ENCODE assay signal across 8 cellular contexts in the genomic region with DNA sequence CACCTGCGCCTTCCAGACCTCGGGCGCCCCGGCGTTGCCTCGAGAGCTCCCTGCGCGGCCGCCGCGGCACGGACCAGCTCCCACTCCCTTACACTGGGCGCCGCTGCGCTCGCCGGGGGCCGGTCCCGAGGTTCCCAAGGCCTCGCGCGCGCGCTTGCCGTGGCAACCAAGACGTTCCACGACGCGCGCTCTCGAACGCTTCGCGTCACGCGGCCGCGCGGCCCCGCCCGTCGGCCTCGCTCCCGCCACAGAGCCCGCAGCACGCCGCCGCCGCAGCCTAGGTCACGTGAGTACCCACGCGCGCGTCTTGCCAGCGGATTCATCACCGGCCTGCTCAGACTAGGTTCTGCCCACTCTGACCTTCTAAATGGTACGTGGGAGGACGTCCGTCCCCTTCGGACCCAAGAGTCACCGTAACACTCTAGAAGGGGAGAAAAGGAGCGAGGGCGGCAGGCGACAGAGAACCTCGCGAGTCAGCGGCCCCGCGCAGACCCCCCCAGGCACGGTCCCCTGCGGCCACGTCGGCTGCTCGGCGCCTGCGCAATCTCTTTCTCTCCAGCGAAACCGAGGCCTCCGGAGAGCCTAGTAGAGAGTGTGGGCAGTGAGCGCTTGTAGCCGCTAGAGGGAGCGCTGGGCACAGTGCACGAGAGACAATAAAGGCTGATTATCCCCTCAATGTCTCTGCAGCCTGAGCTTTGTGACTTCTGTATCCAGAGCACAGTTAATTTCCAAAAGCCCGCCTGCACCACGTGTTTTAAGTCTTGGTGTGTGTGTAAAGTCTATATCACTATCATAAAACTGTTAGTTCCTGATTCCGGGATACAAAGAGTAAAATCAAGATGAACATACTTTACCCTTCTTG. TPM values are rescaled to one million over a fixed set of nuclear protein-coding genes. Genes with fewer than 3 reads are reported as not detected.
A peak's percentile ranks its signal among the peaks of the same experiment; 100 is the strongest.
DNase-seq lines count a peak whose midpoint lies in the region; ATAC-seq and TF ChIP-seq lines count a peak whose summit lies in the region.

A gene with protein sequence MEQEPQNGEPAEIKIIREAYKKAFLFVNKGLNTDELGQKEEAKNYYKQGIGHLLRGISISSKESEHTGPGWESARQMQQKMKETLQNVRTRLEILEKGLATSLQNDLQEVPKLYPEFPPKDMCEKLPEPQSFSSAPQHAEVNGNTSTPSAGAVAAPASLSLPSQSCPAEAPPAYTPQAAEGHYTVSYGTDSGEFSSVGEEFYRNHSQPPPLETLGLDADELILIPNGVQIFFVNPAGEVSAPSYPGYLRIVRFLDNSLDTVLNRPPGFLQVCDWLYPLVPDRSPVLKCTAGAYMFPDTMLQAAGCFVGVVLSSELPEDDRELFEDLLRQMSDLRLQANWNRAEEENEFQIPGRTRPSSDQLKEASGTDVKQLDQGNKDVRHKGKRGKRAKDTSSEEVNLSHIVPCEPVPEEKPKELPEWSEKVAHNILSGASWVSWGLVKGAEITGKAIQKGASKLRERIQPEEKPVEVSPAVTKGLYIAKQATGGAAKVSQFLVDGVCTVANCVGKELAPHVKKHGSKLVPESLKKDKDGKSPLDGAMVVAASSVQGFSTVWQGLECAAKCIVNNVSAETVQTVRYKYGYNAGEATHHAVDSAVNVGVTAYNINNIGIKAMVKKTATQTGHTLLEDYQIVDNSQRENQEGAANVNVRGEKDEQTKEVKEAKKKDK (minus strand): TSS at position 173 of the 862 bp plus-strand sequence. CDS start 10,564 bp downstream, outside the sequence.

- peak; percentile 97 for DNase-seq in CD1c-positive myeloid dendritic cell (ENCODE audit: extremely low spot score)
- peak; percentile 88 for DNase-seq in HK-2 (ENCODE audit: unreplicated experiment)
- DNase-seq in NK-92 treated with Interleukin-12 subunit alpha and Interleukin-12 subunit beta, amount 100 ng/mL, for 24 hours (lab: John Stamatoyannopoulos, UW): peak; percentile 45
- DNase-seq in activated CD8-positive, alpha-beta memory T cell treated with anti-CD3 and anti-CD28 coated beads for 4 hours (ENCODE audit: low read depth in 2 of 2): peak; percentile 72 to 74
- DNase-seq in effector memory CD4-positive, alpha-beta T cell: peak; percentile 67 to 82 (median 76)
- DNase-seq in lung (ENCODE audit: low spot score): peak; percentile 92
- peak; percentile 75 to 84 (median 81) for DNase-seq in stimulated activated CD4-positive, alpha-beta T cell treated with anti-CD3 and anti-CD28 coated beads, TNF-alpha, amount 100 ng/mL, for 24 hours (ENCODE audit: low read depth in 3 of 3)

- no peaks in the 10 kb centered on the region for H3K36me3 ChIP-seq in effector memory CD4-positive, alpha-beta T cell (ENCODE audit: control insufficient read depth, insufficient read depth, low read length)
- no peaks in the 10 kb centered on the region for H3K36me3 ChIP-seq in lung (ENCODE audit: control insufficient read depth in 2 of 2, insufficient read depth in 2 of 2, low read length in 2 of 2)

- peak within 1 kb of the TSS; percentile 91 for H3K27ac ChIP-seq in effector memory CD4-positive, alpha-beta T cell (ENCODE audit: insufficient read depth, low read length, poor library complexity, severe bottlenecking)
- H3K27ac ChIP-seq in lung (ENCODE audit: low read depth in 1 of 2, low read length in 1 of 2): peak within 1 kb of the TSS; percentile 82 to 97

- 0 to 1% methylated on average over 70 to 86 of the region's 86 CpGs for WGBS in lung, 2 donors

- ATAC-seq in GM19455 (IDR thresholded peaks at IDR 0.05; ENCODE audit: unreplicated experiment) (peak; percentile 98), lung (ENCODE audit: insufficient read depth, low FRiP score) (peak; percentile 90)

- H3K27me3 ChIP-seq in effector memory CD4-positive, alpha-beta T cell (replicated peaks; ENCODE audit: control insufficient read depth, insufficient read depth, low read length, poor library complexity, severe bottlenecking): peaks cover 2% of the 10 kb centered on the region
- no peaks in the 10 kb centered on the region for H3K27me3 ChIP-seq in lung (ENCODE audit: control insufficient read depth, insufficient read depth)

- peak; percentile 82 for TF ChIP-seq CTCF in lung (IDR thresholded peaks at IDR 0.05; ENCODE audit: control extremely low read depth, extremely low read depth)

- peaks cover 8% of the 10 kb centered on the region for H3K4me1 ChIP-seq in effector memory CD4-positive, alpha-beta T cell (ENCODE audit: control insufficient read depth, insufficient read depth, low read length, poor library complexity, severe bottlenecking)
- no peaks in the 10 kb centered on the region for H3K4me1 ChIP-seq in lung (ENCODE audit: control insufficient read depth in 2 of 2, insufficient read depth in 2 of 2, low read length in 2 of 2)

- H3K9me3 ChIP-seq in effector memory CD4-positive, alpha-beta T cell (ENCODE audit: control insufficient read depth, low read length): no peaks in the 10 kb centered on the region
- no peaks in the 10 kb centered on the region for H3K9me3 ChIP-seq in lung (ENCODE audit: control insufficient read depth in 2 of 2, insufficient read depth in 1 of 2, low read length in 1 of 2)

- peak within 1 kb of the TSS; percentile 80 for H3K4me3 ChIP-seq in effector memory CD4-positive, alpha-beta T cell (ENCODE audit: insufficient read depth, low read depth, low read length, poor library complexity, severe bottlenecking)
- H3K4me3 ChIP-seq in lung: peak within 1 kb of the TSS; percentile 87

RNA-seq across cellular contexts. Expression of the gene that starts here (rescaled TPM):
- 10 to 100 TPM; 52.9 to 84.7 TPM for total RNA-seq in lung
- polyA plus RNA-seq in lung: 10 to 100 TPM; 28.0 to 38.9 TPM

Comparison
In these comparisons a context has a peak if more than half of its experiments do, and no peak if none do; other contexts are left out.
1. Peak in every context shown above with its lines: DNase-seq, ATAC-seq, H3K4me3 ChIP-seq and H3K27ac ChIP-seq.
2. DNase-seq: peak in every context shown above with its lines; median percentile 97 in CD1c-positive myeloid dendritic cell; 92 in lung; 88 in HK-2; 81 in stimulated activated CD4-positive, alpha-beta T cell treated with anti-CD3 and anti-CD28 coated beads, TNF-alpha, amount 100 ng/mL, for 24 hours; 76 in effector memory CD4-positive, alpha-beta T cell; 73 in activated CD8-positive, alpha-beta memory T cell treated with anti-CD3 and anti-CD28 coated beads for 4 hours; 45 in NK-92 treated with Interleukin-12 subunit alpha and Interleukin-12 subunit beta, amount 100 ng/mL, for 24 hours.